Comparison of ENCODE assay signal across 1 cellular context in genomic region chr11:96389604-96390402, GRCh38.
TF ChIP-seq lines count a peak whose summit lies in the region.

Gene CCDC82 (minus strand): TSS chr11:96389912. CDS start chr11:96384747, 5,165 bp downstream.
Gene JRKL (plus strand): TSS chr11:96390013. CDS start chr11:96390650, 637 bp downstream.

TF ChIP-seq in HEK293, 187 proteins besides CTCF, POLR2A, EP300 and RAD21 (continued from another document and continues in another):
- TF ChIP-seq ZBTB10 (tag by site-specific recombination; IDR thresholded peaks at IDR 0.05) (no peak; the same call in 1 of the 2 replicates), PRDM2 (tag by site-specific recombination; IDR thresholded peaks at IDR 0.05; ENCODE audit: borderline replicate concordance) (no peak), KLF10 (tag by site-specific recombination; IDR thresholded peaks at IDR 0.05) (no peak), ELK4 (IDR thresholded peaks at IDR 0.05; ENCODE audit: borderline replicate concordance, low read depth, low read length) (no peak; the same call in 1 of the 2 replicates), ZNF157 (tag by site-specific recombination; IDR thresholded peaks at IDR 0.05) (no peak), ZNF560 (tag by site-specific recombination; IDR thresholded peaks at IDR 0.05; ENCODE audit: borderline replicate concordance) (no peak), ZNF169 (tag by site-specific recombination; IDR thresholded peaks at IDR 0.05) (no peak), KLF8 (tag by site-specific recombination; IDR thresholded peaks at IDR 0.05) (peak; percentile 91), BCL6B (tag by site-specific recombination; IDR thresholded peaks at IDR 0.05) (no peak), SP7 (tag by site-specific recombination; IDR thresholded peaks at IDR 0.05) (peak; percentile 55), ZNF341 (tag by site-specific recombination; IDR thresholded peaks at IDR 0.05; ENCODE audit: low read depth) (peak; percentile 97), ZNF580 (tag by site-specific recombination; IDR thresholded peaks at IDR 0.05) (no peak), ZNF148 (tag by site-specific recombination; IDR thresholded peaks at IDR 0.05; ENCODE audit: borderline replicate concordance) (no peak), HIC1 (tag by site-specific recombination; IDR thresholded peaks at IDR 0.05) (peak; percentile 35; the same call in 1 of the 2 replicates), ZNF398 (tag by site-specific recombination; IDR thresholded peaks at IDR 0.05) (no peak), KLF7 (tag by site-specific recombination; IDR thresholded peaks at IDR 0.05; ENCODE audit: borderline replicate concordance) (peak; percentile 48; the same call in 1 of the 2 replicates), ZNF394 (tag by site-specific recombination; IDR thresholded peaks at IDR 0.05; ENCODE audit: borderline replicate concordance) (no peak; the same call in 1 of the 2 replicates), ZNF544 (tag by site-specific recombination; IDR thresholded peaks at IDR 0.05) (no peak), ZNF510 (tag by site-specific recombination; IDR thresholded peaks at IDR 0.05; ENCODE audit: insufficient replicate concordance) (no peak), ZNF366 (tag by site-specific recombination; conservative IDR thresholded peaks at IDR 0.05) (no peak), ZNF501 (tag by site-specific recombination; IDR thresholded peaks at IDR 0.05) (peak; percentile 47; the same call in 1 of the 2 replicates), ZBTB26 (tag by site-specific recombination; optimal IDR thresholded peaks at IDR 0.05) (peak; percentile 72), ZNF146 (tag by site-specific recombination; IDR thresholded peaks at IDR 0.05) (no peak), ZNF660 (tag by site-specific recombination; IDR thresholded peaks at IDR 0.05) (no peak), ZNF404 (tag by site-specific recombination; IDR thresholded peaks at IDR 0.05) (no peak), ZNF423 (tag by site-specific recombination; IDR thresholded peaks at IDR 0.05) (no peak), GFI1B (tag by site-specific recombination; IDR thresholded peaks at IDR 0.05) (no peak), REPIN1 (tag by site-specific recombination; IDR thresholded peaks at IDR 0.05; ENCODE audit: low read depth) (0 out of 2 replicates have a peak, but pooled peaks have one; percentile 6), ZBTB1 (tag by site-specific recombination; IDR thresholded peaks at IDR 0.05) (no peak), ZBTB7A (tag by site-specific recombination; IDR thresholded peaks at IDR 0.05; ENCODE audit: low read depth) (no peak), ZBTB44 (tag by site-specific recombination; IDR thresholded peaks at IDR 0.05) (no peak), ZFP69B (tag by site-specific recombination; IDR thresholded peaks at IDR 0.05) (no peak), GLIS2 (tag by site-specific recombination; IDR thresholded peaks at IDR 0.05) (peak; percentile 23; the same call in 1 of the 2 replicates), PRDM1 (tag by site-specific recombination; IDR thresholded peaks at IDR 0.05) (no peak)
